In the genomic region with DNA sequence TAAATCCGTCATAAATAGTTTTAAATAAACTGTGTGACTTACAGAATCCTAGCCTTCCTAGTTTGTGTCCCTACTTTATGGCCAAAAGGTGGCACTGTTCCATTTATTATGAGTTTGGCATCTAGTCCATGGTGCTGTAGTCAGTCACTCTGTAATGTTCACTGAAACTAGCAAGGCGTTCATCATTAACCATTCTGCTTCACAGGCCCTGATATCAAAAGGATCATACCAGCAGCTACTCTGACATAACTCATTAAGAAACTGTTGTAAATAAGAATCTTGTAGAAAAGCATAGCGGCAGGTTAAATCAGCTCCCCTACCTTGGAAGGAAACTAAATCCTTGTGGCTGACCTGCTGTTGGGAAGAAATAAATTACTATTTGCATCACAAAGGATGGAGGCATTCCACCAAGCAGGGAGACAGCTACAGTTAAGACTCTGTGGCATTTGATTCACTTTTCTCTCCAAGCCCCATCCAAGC, we compare ENCODE assay signal across 9 cellular contexts.
DNase-seq lines count a peak whose midpoint lies in the region; ATAC-seq and TF ChIP-seq lines count a peak whose summit lies in the region.
"Had no signal": no experiment of that assay in that cellular context is flagged by ENCODE, and none has a peak within 500 bp of the region (broad histone marks: within the 10 kb centered on the region; RNA-seq: fewer than 3 reads in every experiment).

No MANE protein-coding gene starts in this region.

- ATAC-seq in GM21367 (IDR thresholded peaks at IDR 0.05; ENCODE audit: unreplicated experiment): no peak
- ATAC-seq in activated T-cell treated with anti-CD3 and anti-CD28 coated beads, Interleukin-2, amount 50 U/mL, for 72 hours (replicated peaks in 1 of 2): no peak

- no peaks in the 10 kb centered on the region for H3K36me3 Mint-ChIP-seq in activated T-cell treated with anti-CD3 and anti-CD28 coated beads, Interleukin-2, amount 50 U/mL, for 72 hours (ENCODE audit: insufficient read depth in 2 of 2)
- H3K36me3 Mint-ChIP-seq: CD4-positive, alpha-beta memory T cell had no signal

- no peaks in the 10 kb centered on the region for H3K36me3 ChIP-seq in HUES64 (ENCODE audit: insufficient read depth, low read length)
- H3K36me3 ChIP-seq in SK-N-MC (ENCODE audit: insufficient read depth, low read length): no peaks in the 10 kb centered on the region
- no peaks in the 10 kb centered on the region for H3K36me3 ChIP-seq in transverse colon

- no peaks in the 10 kb centered on the region for H3K9me3 ChIP-seq in HUES64 (ENCODE audit: insufficient read depth, low read depth, low read length)
- no peaks in the 10 kb centered on the region for H3K9me3 ChIP-seq in SK-N-MC (ENCODE audit: low read depth, low read length)
- no peaks in the 10 kb centered on the region for H3K9me3 ChIP-seq in transverse colon

- H3K9ac ChIP-seq in HUES64 (ENCODE audit: low read depth, low read length) (no peak overlapping the region), SK-N-MC (ENCODE audit: insufficient read length) (no peak overlapping the region)

- no peaks in the 10 kb centered on the region for H3K27me3 Mint-ChIP-seq in activated T-cell treated with anti-CD3 and anti-CD28 coated beads, Interleukin-2, amount 50 U/mL, for 72 hours (ENCODE audit: low read depth)
- H3K27me3 Mint-ChIP-seq: CD4-positive, alpha-beta memory T cell had no signal

- in situ Hi-C loops in transverse colon (cut with MboI; ENCODE audit: low pct_ligation_motif_present in 1 of 4, low pct_unique_long_range_greater_than_20kb in 1 of 4, low sequenced_read_pairs in 3 of 4): no loop called here

- no peak for TF ChIP-seq EP300 in transverse colon (IDR thresholded peaks at IDR 0.05; ENCODE audit: low read depth)

- 11% methylated on average over 3 of the region's 3 CpGs for WGBS in HUES64
- 9 to 22% methylated on average over 1 to 3 of the region's 3 CpGs for WGBS in transverse colon (ENCODE audit: low coverage in 1 of 2), 2 donors

- DNase-seq in NCI-H82 (lab: John Stamatoyannopoulos, UW) (peak; percentile 61), NCI-H82 treated with DMSO at 0.1 percent for 48 hours (lab: John Stamatoyannopoulos, UW; ENCODE audit: unreplicated experiment) (no peak), SK-N-MC (ENCODE audit: low read depth, low spot score) (peak; percentile 50), hepatic stellate cell (ENCODE audit: low spot score) (peak; percentile 7), transverse colon (no peak)
- no peak for DNase-seq in activated T-cell treated with anti-CD3 and anti-CD28 coated beads, Interleukin-2, amount 50 U/mL, for 72 hours

- no peak overlapping the region for H3K4me3 Mint-ChIP-seq in activated T-cell treated with anti-CD3 and anti-CD28 coated beads, Interleukin-2, amount 50 U/mL, for 72 hours
- H3K4me3 Mint-ChIP-seq: CD4-positive, alpha-beta memory T cell had no signal

- no peak for TF ChIP-seq POLR2A in transverse colon (IDR thresholded peaks at IDR 0.05)

- H3K27ac ChIP-seq in HUES64 (ENCODE audit: low read depth, low read length): peak overlapping the region; percentile 63; the same call in 1 of the 2 replicates
- H3K27ac ChIP-seq in SK-N-MC: no peak overlapping the region
- H3K27ac ChIP-seq in transverse colon: no peak overlapping the region

- peaks cover 11% of the 10 kb centered on the region for H3K4me1 ChIP-seq in HUES64 (ENCODE audit: insufficient read depth, low read length)
- H3K4me1 ChIP-seq in transverse colon: no peaks in the 10 kb centered on the region

- intact Hi-C loops in transverse colon (cut with DNase I; ENCODE audit: low total_unique reads): no loop called here

- TF ChIP-seq CTCF in transverse colon (IDR thresholded peaks at IDR 0.05): peak; percentile 32 to 48 (median 36)

- H3K9me3 Mint-ChIP-seq in activated T-cell treated with anti-CD3 and anti-CD28 coated beads, Interleukin-2, amount 50 U/mL, for 72 hours: peaks cover 0 to under 1% of the 10 kb centered on the region in 2 donors
- H3K9me3 Mint-ChIP-seq: CD4-positive, alpha-beta memory T cell had no signal

- peak overlapping the region; percentile 34 for H3K4me3 ChIP-seq in HUES64 (ENCODE audit: low read length)
- no peak overlapping the region for H3K4me3 ChIP-seq in SK-N-MC
- H3K4me3 ChIP-seq in transverse colon: no peak overlapping the region

- H3K27me3 ChIP-seq in HUES64 (ENCODE audit: insufficient read depth, low read length): no peaks in the 10 kb centered on the region
- H3K27me3 ChIP-seq in transverse colon: no peaks in the 10 kb centered on the region

- no peaks in the 10 kb centered on the region for H3K4me1 Mint-ChIP-seq in activated T-cell treated with anti-CD3 and anti-CD28 coated beads, Interleukin-2, amount 50 U/mL, for 72 hours (ENCODE audit: low read depth)
- H3K4me1 Mint-ChIP-seq: CD4-positive, alpha-beta memory T cell had no signal

- H3K27ac Mint-ChIP-seq in activated T-cell treated with anti-CD3 and anti-CD28 coated beads, Interleukin-2, amount 50 U/mL, for 72 hours: no peak overlapping the region
- H3K27ac Mint-ChIP-seq: CD4-positive, alpha-beta memory T cell had no signal

Comparison
In these comparisons a context has a peak if more than half of its experiments do, and no peak if none do; other contexts are left out.
1. DNase-seq: peak in NCI-H82 (single experiment), SK-N-MC (single experiment) and hepatic stellate cell (single experiment); none in NCI-H82 treated with DMSO at 0.1 percent for 48 hours (single experiment), transverse colon (single experiment) and activated T-cell treated with anti-CD3 and anti-CD28 coated beads, Interleukin-2, amount 50 U/mL, for 72 hours (0 of 2).